ENCODE assay signal across 8 cellular contexts in genomic region chr14:101965145-101965531, GRCh38. TPM values are rescaled to one million over a fixed set of nuclear protein-coding genes. Genes with fewer than 3 reads are reported as not detected.
A peak's percentile ranks its signal among the peaks of the same experiment; 100 is the strongest.
DNase-seq lines count a peak whose midpoint lies in the region; ATAC-seq and TF ChIP-seq lines count a peak whose summit lies in the region.

No MANE protein-coding gene starts in this region.

- peaks cover 0 to 25% (median 8%) of the 10 kb centered on the region in 3 donors for H3K36me3 Mint-ChIP-seq in CD8-positive, alpha-beta memory T cell
- H3K36me3 Mint-ChIP-seq in activated naive CD4-positive, alpha-beta T cell treated with anti-CD3 and anti-CD28 coated beads, Interleukin-2, amount 10 ng/mL, durations not matched to agents 7 days and 5 days = peaks cover 16% of the 10 kb centered on the region

- peaks cover 47 to 67% (median 64%) of the 10 kb centered on the region in 3 donors for H3K4me1 Mint-ChIP-seq in CD8-positive, alpha-beta memory T cell
- peaks cover 47% of the 10 kb centered on the region for H3K4me1 Mint-ChIP-seq in activated naive CD4-positive, alpha-beta T cell treated with anti-CD3 and anti-CD28 coated beads, Interleukin-2, amount 10 ng/mL, durations not matched to agents 7 days and 5 days

- intact Hi-C loops in transverse colon (cut with DNase I; ENCODE audit: low total_unique reads) = loop anchor here (5.0 kb wide), 1 partner anchor 122 kb away; the partner anchor contains the start of gene HSP90AA1

- H3K27ac Mint-ChIP-seq in CD8-positive, alpha-beta memory T cell = peak overlapping the region; percentile 80 to 95 (median 92)
- peak overlapping the region; percentile 92 for H3K27ac Mint-ChIP-seq in activated naive CD4-positive, alpha-beta T cell treated with anti-CD3 and anti-CD28 coated beads, Interleukin-2, amount 10 ng/mL, durations not matched to agents 7 days and 5 days

- peaks cover 33% of the 10 kb centered on the region for H3K4me1 ChIP-seq in CD8-positive, alpha-beta memory T cell (ENCODE audit: insufficient read depth, low read length)
- peaks cover 0 to 74% (median 13%) of the 10 kb centered on the region in 3 donors for H3K4me1 ChIP-seq in gastroesophageal sphincter
- H3K4me1 ChIP-seq in transverse colon = peaks cover 8 to 51% (median 29%) of the 10 kb centered on the region in 4 donors

- peaks cover 0 to 3% of the 10 kb centered on the region in 2 donors for H3K27me3 Mint-ChIP-seq in CD8-positive, alpha-beta memory T cell
- H3K27me3 Mint-ChIP-seq in activated naive CD4-positive, alpha-beta T cell treated with anti-CD3 and anti-CD28 coated beads, Interleukin-2, amount 10 ng/mL, durations not matched to agents 7 days and 5 days = peaks cover 10% of the 10 kb centered on the region

- H3K36me3 ChIP-seq in CD8-positive, alpha-beta memory T cell (ENCODE audit: insufficient read depth, low read length) = peaks cover 4% of the 10 kb centered on the region
- H3K36me3 ChIP-seq in gastroesophageal sphincter (peaks cover 0 to 9% of the 10 kb centered on the region in 2 donors), transverse colon (no peaks in the 10 kb centered on the region)

- ATAC-seq in GM19455 (IDR thresholded peaks at IDR 0.05; ENCODE audit: unreplicated experiment) (peak; percentile 33), HG03571 (IDR thresholded peaks at IDR 0.05; ENCODE audit: unreplicated experiment) (peak; percentile 40), gastroesophageal sphincter (peak; percentile 37), omental fat pad (ENCODE audit: low FRiP score) (peak; percentile 5)

- CTCF ChIA-PET in CD8-positive, alpha-beta memory T cell (lab: Charles Lee) = interaction anchor here (0.7 to 4.0 kb wide), 6 partner anchors 17 to 349 kb away, joined by 3 to 18 read pairs (median 4); no protein-coding TSS in a partner anchor
- CTCF ChIA-PET in activated naive CD4-positive, alpha-beta T cell treated with anti-CD3 and anti-CD28 coated beads, Interleukin-2, amount 10 ng/mL, durations not matched to agents 7 days and 5 days (lab: Charles Lee) = interaction anchor here (1.4 to 2.3 kb wide), 3 partner anchors 194 to 353 kb away, joined by 4 to 5 read pairs (median 4); no protein-coding TSS in a partner anchor

- peak; percentile 49 to 76 (median 59) for DNase-seq in CD8-positive, alpha-beta memory T cell
- peak; percentile 63 for DNase-seq in RKO (ENCODE audit: low spot score)
- DNase-seq in activated naive CD4-positive, alpha-beta T cell treated with anti-CD3 and anti-CD28 coated beads, Interleukin-2, amount 10 ng/mL, durations not matched to agents 7 days and 5 days = peak; percentile 80
- DNase-seq in omental fat pad (ENCODE audit: low spot score) = peak; percentile 49
- peak; percentile 80 for DNase-seq in transverse colon

- H3K27me3 ChIP-seq in CD8-positive, alpha-beta memory T cell (ENCODE audit: insufficient read depth, low read length, poor library complexity, severe bottlenecking) = no peaks in the 10 kb centered on the region
- H3K27me3 ChIP-seq in gastroesophageal sphincter (no peaks in the 10 kb centered on the region), transverse colon (no peaks in the 10 kb centered on the region)

- no peaks in the 10 kb centered on the region for H3K9me3 ChIP-seq in CD8-positive, alpha-beta memory T cell (ENCODE audit: low read length)
- no peaks in the 10 kb centered on the region for H3K9me3 ChIP-seq in gastroesophageal sphincter
- H3K9me3 ChIP-seq in transverse colon = no peaks in the 10 kb centered on the region

- in situ Hi-C loops in transverse colon (cut with MboI; ENCODE audit: low pct_ligation_motif_present in 1 of 4, low pct_unique_long_range_greater_than_20kb in 1 of 4, low sequenced_read_pairs in 3 of 4) = loop anchor here in 2 of 4 donors (10.0 to 25.0 kb wide), 2 partner anchors 130 to 347 kb away; partner anchors contain the start of genes MOK (in 1 of the 2) and ZNF839 (in 1 of the 2)

- H3K4me3 Mint-ChIP-seq in CD8-positive, alpha-beta memory T cell = peak overlapping the region; percentile 88 to 98 (median 92)
- peak overlapping the region; percentile 91 for H3K4me3 Mint-ChIP-seq in activated naive CD4-positive, alpha-beta T cell treated with anti-CD3 and anti-CD28 coated beads, Interleukin-2, amount 10 ng/mL, durations not matched to agents 7 days and 5 days

- peak overlapping the region; percentile 76 for H3K4me3 ChIP-seq in CD8-positive, alpha-beta memory T cell (ENCODE audit: low read length)
- peak overlapping the region; percentile 70 to 88 for H3K4me3 ChIP-seq in gastroesophageal sphincter
- peak overlapping the region; percentile 87 to 99 (median 94) for H3K4me3 ChIP-seq in transverse colon

- TF ChIP-seq POLR2A in gastroesophageal sphincter (IDR thresholded peaks at IDR 0.05) (no peak), transverse colon (IDR thresholded peaks at IDR 0.05) (no peak)

- H3K27ac ChIP-seq in CD8-positive, alpha-beta memory T cell (ENCODE audit: low read depth, low read length) = peak overlapping the region; percentile 83
- H3K27ac ChIP-seq in gastroesophageal sphincter (peak overlapping the region; percentile 72 to 97 (median 96)), transverse colon (peak overlapping the region; percentile 96 to 99 (median 98))

- POLR2A ChIA-PET in CD8-positive, alpha-beta memory T cell (lab: Charles Lee) = interaction anchor here (0.6 to 1.5 kb wide), 6 partner anchors 16 to 259 kb away, joined by 3 to 9 read pairs (median 3); no protein-coding TSS in a partner anchor

- TF ChIP-seq CTCF in gastroesophageal sphincter (IDR thresholded peaks at IDR 0.05) = no peak
- no peak for TF ChIP-seq CTCF in omental fat pad (IDR thresholded peaks at IDR 0.05)
- TF ChIP-seq CTCF in transverse colon (IDR thresholded peaks at IDR 0.05) = no peak

- TF ChIP-seq EP300 in gastroesophageal sphincter (IDR thresholded peaks at IDR 0.05) (no peak), transverse colon (IDR thresholded peaks at IDR 0.05; ENCODE audit: low read depth) (no peak)

- no CpG with 5 or more reads among the region's 32 CpGs for WGBS in gastroesophageal sphincter (ENCODE audit: low coverage in 1 of 2), 2 donors
- 1% methylated on average over 27 of the region's 32 CpGs; no CpG with 5 or more reads in 1 of the 2 donors for WGBS in transverse colon (ENCODE audit: low coverage in 1 of 2), 2 donors

- H3K9me3 Mint-ChIP-seq in CD8-positive, alpha-beta memory T cell = no peaks in the 10 kb centered on the region
- no peaks in the 10 kb centered on the region for H3K9me3 Mint-ChIP-seq in activated naive CD4-positive, alpha-beta T cell treated with anti-CD3 and anti-CD28 coated beads, Interleukin-2, amount 10 ng/mL, durations not matched to agents 7 days and 5 days

RNA-seq across cellular contexts. Expression of gene DYNC1H1, which starts 0.8 kb away (rescaled TPM):
- total RNA-seq in CD8-positive, alpha-beta memory T cell = 100 to 1,000 TPM; 241 to 249 TPM
- polyA plus RNA-seq in CD8-positive, alpha-beta memory T cell = 59.7 TPM
- total RNA-seq in gastroesophageal sphincter (1,000 to 10,000 TPM in 1 of 4 donors, 100 to 1,000 TPM in 3; 606 to 1,020 (median 666) TPM), omental fat pad (100 to 1,000 TPM; 440 to 541 (median 495) TPM), transverse colon (100 to 1,000 TPM; 471 to 647 (median 482) TPM)

Comparison
In these comparisons a context has a peak if more than half of its experiments do, and no peak if none do; other contexts are left out.
1. Peak in every context shown above with its lines: DNase-seq, ATAC-seq, H3K4me3 ChIP-seq and H3K27ac ChIP-seq.